Comparison of ENCODE assay signal across 21 cellular contexts in genomic region chr12:108860443-108860842, GRCh38. TPM values are rescaled to one million over a fixed set of nuclear protein-coding genes. Genes with fewer than 3 reads are reported as not detected.
DNase-seq lines count a peak whose midpoint lies in the region; FAIRE-seq and TF ChIP-seq lines count a peak whose summit lies in the region.
"Had no signal": no experiment of that assay in that cellular context is flagged by ENCODE, and none has a peak within 500 bp of the region (broad histone marks: within the 10 kb centered on the region; RNA-seq: fewer than 3 reads in every experiment).

No MANE protein-coding gene starts in this region.

- peaks cover 2% of the 10 kb centered on the region for H3K36me3 Mint-ChIP-seq in neural crest cell (ENCODE audit: low read depth)

- H3K4me1 Mint-ChIP-seq in neural crest cell = peaks cover 32% of the 10 kb centered on the region

- H3K9me3 Mint-ChIP-seq in neural crest cell = no peaks in the 10 kb centered on the region

- DNase-seq in CD1c-positive myeloid dendritic cell (ENCODE audit: extremely low spot score) (peak; percentile 53), GM19239 (ENCODE audit: insufficient read length, low spot score) (no peak), RPMI8226 (peak; percentile 50), neural crest cell (ENCODE audit: low read depth, low spot score) (no peak), HT-29 (ENCODE audit: low spot score) (no peak), middle frontal gyrus (ENCODE audit: extremely low spot score, low spot score) (no peak), HCEC 1CT (no peak)
- DNase-seq: activated CD4-positive, alpha-beta T cell treated with anti-CD3 and anti-CD28 coated beads for 48 hours; activated CD8-positive, alpha-beta memory T cell treated with anti-CD3 and anti-CD28 coated beads, Interleukin-2, amount 50 U/mL, for 4 hours; EL; left colon; mesenchymal stem cell; MG63; NCI-H1694; NCI-H2227 treated with DMSO at 0.1 percent for 48 hours; stimulated activated naive CD8-positive, alpha-beta T cell treated with anti-CD3 and anti-CD28 coated beads, Interleukin-15, Interleukin-2, amounts not matched to agents 100 U/mL and 50 U/mL, for 24 hours; T1000; tibial artery had no signal

- peaks cover 14% of the 10 kb centered on the region for H3K27me3 Mint-ChIP-seq in neural crest cell (ENCODE audit: low read depth)

- H3K27ac Mint-ChIP-seq in neural crest cell (ENCODE audit: unreplicated experiment) = no peak overlapping the region
- H3K27ac Mint-ChIP-seq: brain had no signal

- peak; percentile 8 for FAIRE-seq in GM19239 (lab: Jason Lieb, UNC)
- FAIRE-seq: endometrium had no signal

- peak overlapping the region; percentile 69 for H3K4me3 Mint-ChIP-seq in neural crest cell

- TF ChIP-seq CTCF in neural crest cell (conservative IDR thresholded peaks at IDR 0.05) = no peak

RNA-seq across cellular contexts. Expression of gene SSH1, which starts 3.1 kb away (rescaled TPM):
- 32.9 and 34.3 TPM in 2 replicates for total RNA-seq in neural crest cell
- total RNA-seq in HT-29 (2014; rRNA removed; shearing (Covaris generic)) = 10.4 and 13.1 TPM in 2 replicates

RNA-seq across cellular contexts. Expression of gene DAO, which starts 19.4 kb away (rescaled TPM):
- not detected in 2 replicates for total RNA-seq in neural crest cell
- total RNA-seq in HT-29 (2014; rRNA removed; shearing (Covaris generic)) = not detected in 2 replicates
- total RNA-seq: pulmonary artery endothelial cell had no signal

Comparison
In these comparisons a context has a peak if more than half of its experiments do, and no peak if none do; other contexts are left out.
1. DNase-seq: peak in CD1c-positive myeloid dendritic cell (single experiment) and RPMI8226 (single experiment); none in GM19239 (single experiment), neural crest cell (single experiment), HT-29 (single experiment), middle frontal gyrus (single experiment) and HCEC 1CT (single experiment).